9 cellular contexts compared by ENCODE assay signal in genomic region chr19:44955500-44956439, GRCh38. TPM values are rescaled to one million over a fixed set of nuclear protein-coding genes. Genes with fewer than 3 reads are reported as not detected.
DNase-seq lines count a peak whose midpoint lies in the region; ATAC-seq and TF ChIP-seq lines count a peak whose summit lies in the region.
"Had no signal": no experiment of that assay in that cellular context is flagged by ENCODE, and none has a peak within 500 bp of the region (broad histone marks: within the 10 kb centered on the region; RNA-seq: fewer than 3 reads in every experiment).

No MANE protein-coding gene starts in this region.

- peak; percentile 13 for ATAC-seq in HG02943 (IDR thresholded peaks at IDR 0.05; ENCODE audit: low read depth, unreplicated experiment)
- ATAC-seq in gastroesophageal sphincter = no peak
- ATAC-seq in GM21529 (IDR thresholded peaks at IDR 0.05; ENCODE audit: unreplicated experiment) = no peak

- peak overlapping the region; percentile 95 for H3K4me3 Mint-ChIP-seq in activated CD4-positive, alpha-beta T cell treated with anti-CD3 and anti-CD28 coated beads, Interleukin-2, amount 10 ng/mL, durations not matched to agents 24 days and 14 days

- H3K27ac Mint-ChIP-seq in activated CD4-positive, alpha-beta T cell treated with anti-CD3 and anti-CD28 coated beads, Interleukin-2, amount 10 ng/mL, durations not matched to agents 24 days and 14 days = peak overlapping the region; percentile 82

- H3K36me3 Mint-ChIP-seq in activated CD4-positive, alpha-beta T cell treated with anti-CD3 and anti-CD28 coated beads, Interleukin-2, amount 10 ng/mL, durations not matched to agents 24 days and 14 days (ENCODE audit: low read depth) = peaks cover 9% of the 10 kb centered on the region

- H3K27me3 ChIP-seq in gastroesophageal sphincter = no peaks in the 10 kb centered on the region
- H3K27me3 ChIP-seq in rectal smooth muscle tissue (ENCODE audit: control insufficient read depth, insufficient read depth, low read length) = no peaks in the 10 kb centered on the region

- no peak for TF ChIP-seq EP300 in gastroesophageal sphincter (IDR thresholded peaks at IDR 0.05)

- H3K36me3 ChIP-seq in gastroesophageal sphincter (peaks cover 0 to 8% of the 10 kb centered on the region in 2 donors), rectal smooth muscle tissue (ENCODE audit: control insufficient read depth, insufficient read depth, low read length) (peaks cover 5% of the 10 kb centered on the region)

- H3K27ac ChIP-seq in gastroesophageal sphincter (peak overlapping the region; percentile 79 to 94 (median 92)), rectal smooth muscle tissue (ENCODE audit: low read depth, low read length) (peak overlapping the region; percentile 73)

- WGBS in gastroesophageal sphincter (ENCODE audit: low coverage in 1 of 2), 2 donors = 3 to 8% methylated on average over 2 to 13 of the region's 40 CpGs

- no peaks in the 10 kb centered on the region for H3K27me3 Mint-ChIP-seq in activated CD4-positive, alpha-beta T cell treated with anti-CD3 and anti-CD28 coated beads, Interleukin-2, amount 10 ng/mL, durations not matched to agents 24 days and 14 days

- DNase-seq in GM12865 (ENCODE audit: low read depth) (no peak), HCEC 1CT (no peak), activated gamma-delta T cell (lab: John Stamatoyannopoulos, UW) (no peak)
- peak; percentile 66 for DNase-seq in activated CD4-positive, alpha-beta T cell treated with anti-CD3 and anti-CD28 coated beads, Interleukin-2, amount 10 ng/mL, durations not matched to agents 24 days and 14 days

- H3K9me3 ChIP-seq in gastroesophageal sphincter = no peaks in the 10 kb centered on the region

- H3K4me1 ChIP-seq in gastroesophageal sphincter (peaks cover 7 to 86% (median 32%) of the 10 kb centered on the region in 3 donors), rectal smooth muscle tissue (ENCODE audit: control insufficient read depth, insufficient read depth, low read length) (peaks cover 8% of the 10 kb centered on the region)

- peak overlapping the region; percentile 84 for H3K9ac ChIP-seq in rectal smooth muscle tissue (ENCODE audit: low read length)

- peak overlapping the region; percentile 75 for H3K4me3 ChIP-seq in GM12865 (ENCODE audit: low read depth, low read length)
- H3K4me3 ChIP-seq in gastroesophageal sphincter = peak overlapping the region; percentile 100
- peak overlapping the region; percentile 93 for H3K4me3 ChIP-seq in rectal smooth muscle tissue (ENCODE audit: low read length)

- no peaks in the 10 kb centered on the region for H3K9me3 Mint-ChIP-seq in activated CD4-positive, alpha-beta T cell treated with anti-CD3 and anti-CD28 coated beads, Interleukin-2, amount 10 ng/mL, durations not matched to agents 24 days and 14 days

- no peak for TF ChIP-seq CTCF in GM12865 (IDR thresholded peaks at IDR 0.05; ENCODE audit: insufficient read depth, low read depth, low read length, missing control alignments)
- TF ChIP-seq CTCF in gastroesophageal sphincter (IDR thresholded peaks at IDR 0.05) = no peak

- H3K4me1 Mint-ChIP-seq in activated CD4-positive, alpha-beta T cell treated with anti-CD3 and anti-CD28 coated beads, Interleukin-2, amount 10 ng/mL, durations not matched to agents 24 days and 14 days = peaks cover 36% of the 10 kb centered on the region

- no peak for TF ChIP-seq POLR2A in gastroesophageal sphincter (IDR thresholded peaks at IDR 0.05)

- intact Hi-C loops in activated CD4-positive, alpha-beta T cell treated with anti-CD3 and anti-CD28 coated beads, Interleukin-2, amount 10 ng/mL, durations not matched to agents 24 days and 14 days (cut with micrococcal nuclease) = loop anchor here (1.0 kb wide), 4 partner anchors 47 to 137 kb away; no protein-coding TSS in a partner anchor

RNA-seq across cellular contexts. Expression of gene CLPTM1, which starts 0.6 kb away (rescaled TPM):
- total RNA-seq in activated CD4-positive, alpha-beta T cell treated with anti-CD3 and anti-CD28 coated beads, Interleukin-2, amount 10 ng/mL, durations not matched to agents 24 days and 14 days = 71.7 and 76.6 TPM in 2 replicates
- total RNA-seq in gastroesophageal sphincter = 10 to 100 TPM; 41.7 to 76.3 (median 43.2) TPM

RNA-seq across cellular contexts. Expression of gene APOC2, which starts 9.9 kb away (rescaled TPM):
- total RNA-seq in activated CD4-positive, alpha-beta T cell treated with anti-CD3 and anti-CD28 coated beads, Interleukin-2, amount 10 ng/mL, durations not matched to agents 24 days and 14 days = not detected in 2 replicates
- total RNA-seq in gastroesophageal sphincter = not detected

RNA-seq across cellular contexts. Expression of gene APOC4, which starts 13.7 kb away (rescaled TPM):
- not detected in 2 replicates for total RNA-seq in activated CD4-positive, alpha-beta T cell treated with anti-CD3 and anti-CD28 coated beads, Interleukin-2, amount 10 ng/mL, durations not matched to agents 24 days and 14 days
- not detected for total RNA-seq in gastroesophageal sphincter
- total RNA-seq: SK-MEL-5 had no signal

RNA-seq across cellular contexts. Expression of gene APOC1, which starts 41.4 kb away (rescaled TPM):
- 1.8 and 2.1 TPM in 2 replicates for total RNA-seq in activated CD4-positive, alpha-beta T cell treated with anti-CD3 and anti-CD28 coated beads, Interleukin-2, amount 10 ng/mL, durations not matched to agents 24 days and 14 days
- total RNA-seq in gastroesophageal sphincter = 1 to 10 TPM in 2 of 4 donors, not detected in 2; 2.2 to 4.8 TPM

RNA-seq across cellular contexts. Expression of gene RELB, which starts 45.5 kb away (rescaled TPM):
- 67.6 and 72.7 TPM in 2 replicates for total RNA-seq in activated CD4-positive, alpha-beta T cell treated with anti-CD3 and anti-CD28 coated beads, Interleukin-2, amount 10 ng/mL, durations not matched to agents 24 days and 14 days
- 1 to 10 TPM; 4.0 to 9.2 (median 6.0) TPM for total RNA-seq in gastroesophageal sphincter
